Comparison of ENCODE assay signal across 16 cellular contexts in the genomic region with DNA sequence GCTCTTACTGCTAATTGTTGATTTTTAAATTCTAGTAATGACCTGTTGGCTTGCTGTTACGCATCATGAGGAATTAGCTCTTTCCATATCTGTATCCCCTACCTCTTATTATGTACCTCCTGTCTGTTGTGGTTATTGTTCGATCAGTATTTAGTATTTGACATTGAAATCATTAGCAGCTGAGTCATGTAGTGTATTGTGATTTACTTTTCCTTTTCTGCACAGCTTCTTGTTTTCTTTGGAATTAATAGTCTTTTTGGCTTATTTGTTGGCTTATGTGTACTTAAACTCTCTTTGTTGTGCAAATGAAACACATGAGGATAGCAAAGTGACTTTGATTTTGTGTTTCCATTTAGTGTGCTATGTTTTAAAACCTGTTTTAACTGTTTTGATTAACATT. TPM values are rescaled to one million over a fixed set of nuclear protein-coding genes. Genes with fewer than 3 reads are reported as not detected.
A peak's percentile ranks its signal among the peaks of the same experiment; 100 is the strongest.
DNase-seq lines count a peak whose midpoint lies in the region; ATAC-seq, FAIRE-seq and TF ChIP-seq lines count a peak whose summit lies in the region.
"Had no signal": no experiment of that assay in that cellular context is flagged by ENCODE, and none has a peak within 500 bp of the region (broad histone marks: within the 10 kb centered on the region; RNA-seq: fewer than 3 reads in every experiment).

No MANE protein-coding gene starts in this region.

- peaks cover 4% of the 10 kb centered on the region for H3K9me3 Mint-ChIP-seq in type B pancreatic cell

- no peak for FAIRE-seq in RCC 7860 (lab: Jason Lieb, UNC)
- FAIRE-seq: GM12892 had no signal

- H3K27ac Mint-ChIP-seq in type B pancreatic cell, result peak overlapping the region; percentile 15

- no peaks in the 10 kb centered on the region for H3K27me3 Mint-ChIP-seq in type B pancreatic cell

- peaks cover 21% of the 10 kb centered on the region for H3K36me3 Mint-ChIP-seq in type B pancreatic cell

- ATAC-seq in GM18498 (IDR thresholded peaks at IDR 0.05; ENCODE audit: unreplicated experiment), result no peak

- H3K4me1 Mint-ChIP-seq in type B pancreatic cell (ENCODE audit: unreplicated experiment), result peaks cover 27% of the 10 kb centered on the region

- DNase-seq in DMS53 (lab: John Stamatoyannopoulos, UW) (peak; percentile 13), DMS53 treated with DMSO at 0.1 percent for 48 hours (lab: John Stamatoyannopoulos, UW; ENCODE audit: unreplicated experiment) (no peak), astrocyte of the hippocampus (ENCODE audit: low read depth, low spot score) (peak; percentile 25), iris pigment epithelial cell (ENCODE audit: low read depth) (peak; percentile 19), type B pancreatic cell (ENCODE audit: extremely low spot score, unreplicated experiment) (no peak), RCC 7860 (ENCODE audit: low spot score) (no peak), SW480 (ENCODE audit: low spot score) (no peak)
- DNase-seq: DMS153, GM23248, NCI-H2029, NCI-H2171 treated with DMSO at 0.1 percent for 48 hours, NCI-H510A, RPMI8226, SJCRH30 had no signal

- H3K4me3 Mint-ChIP-seq in type B pancreatic cell, result no peak overlapping the region

- no peak for TF ChIP-seq CTCF in type B pancreatic cell (conservative IDR thresholded peaks at IDR 0.05)

RNA-seq across cellular contexts. Expression of gene EPB41L5, which starts 4.3 kb away (rescaled TPM):
- total RNA-seq in type B pancreatic cell (ENCODE audit: low replicate concordance), result 29.3 and 37.6 TPM in 2 replicates

Comparison
In these comparisons a context has a peak if more than half of its experiments do, and no peak if none do; other contexts are left out.
1. DNase-seq: peak in DMS53 (single experiment), astrocyte of the hippocampus (single experiment) and iris pigment epithelial cell (single experiment); none in DMS53 treated with DMSO at 0.1 percent for 48 hours (single experiment), type B pancreatic cell (single experiment), RCC 7860 (single experiment) and SW480 (single experiment).